ENCODE assay signal across 19 cellular contexts in genomic region chr7:98054585-98054984, GRCh38.
"Had no signal": no experiment of that assay in that cellular context is flagged by ENCODE, and none has a peak within 500 bp of the region (broad histone marks: within the 10 kb centered on the region; RNA-seq: fewer than 3 reads in every experiment).

No MANE protein-coding gene starts in this region.

- H3K36me3 Mint-ChIP-seq: activated naive CD4-positive, alpha-beta T cell treated with anti-CD3 and anti-CD28 coated beads, Interleukin-2, amount 50 U/mL, for 72 hours; immature natural killer cell had no signal

- H3K9me3 Mint-ChIP-seq: activated B cell treated with CpG ODN at 0.5 μM for 24 hours; activated CD4-positive, alpha-beta T cell treated with anti-CD3 and anti-CD28 coated beads, Interleukin-2, amount 10 ng/mL, durations not matched to agents 24 days and 14 days; activated naive CD4-positive, alpha-beta T cell treated with anti-CD3 and anti-CD28 coated beads, Interleukin-2, amount 50 U/mL, for 72 hours; activated T-cell treated with anti-CD3 and anti-CD28 coated beads, Interleukin-2, amount 50 U/mL, for 72 hours; immature natural killer cell; neural crest cell; stimulated activated naive CD8-positive, alpha-beta T cell treated with anti-CD3 and anti-CD28 coated beads, Interleukin-15, amount 100 ng/mL, for 72 hours had no signal

- H3K27ac Mint-ChIP-seq: activated B cell treated with CpG ODN at 0.5 μM for 24 hours; activated CD4-positive, alpha-beta T cell treated with anti-CD3 and anti-CD28 coated beads, Interleukin-2, amount 10 ng/mL, durations not matched to agents 24 days and 14 days; activated naive CD4-positive, alpha-beta T cell treated with anti-CD3 and anti-CD28 coated beads, Interleukin-2, amount 50 U/mL, for 72 hours; activated T-cell treated with anti-CD3 and anti-CD28 coated beads, Interleukin-2, amount 50 U/mL, for 72 hours; immature natural killer cell; stimulated activated naive CD8-positive, alpha-beta T cell treated with anti-CD3 and anti-CD28 coated beads, Interleukin-15, amount 100 ng/mL, for 72 hours had no signal

- DNase-seq: activated B cell treated with CpG ODN at 0.5 μM for 24 hours; activated CD4-positive, alpha-beta T cell treated with anti-CD3 and anti-CD28 coated beads, Interleukin-2, amount 10 ng/mL, durations not matched to agents 24 days and 14 days; activated CD8-positive, alpha-beta memory T cell treated with anti-CD3 and anti-CD28 coated beads, Interleukin-2, amount 50 U/mL, for 48 hours; activated gamma-delta T cell; activated T-cell treated with anti-CD3 and anti-CD28 coated beads, Interleukin-2, amount 50 U/mL, for 72 hours; caudate nucleus; colonic mucosa; foreskin melanocyte; head of caudate nucleus; immature natural killer cell; psoas muscle; right lobe of liver; spleen; stimulated activated naive CD8-positive, alpha-beta T cell treated with anti-CD3 and anti-CD28 coated beads, Interleukin-15, amount 100 ng/mL, for 72 hours; T-helper 2 cell; upper lobe of right lung had no signal

- H3K27me3 Mint-ChIP-seq: activated CD4-positive, alpha-beta T cell treated with anti-CD3 and anti-CD28 coated beads, Interleukin-2, amount 10 ng/mL, durations not matched to agents 24 days and 14 days had no signal

- H3K27ac ChIP-seq: colonic mucosa, psoas muscle, right lobe of liver, spleen, upper lobe of right lung had no signal

- H3K9me3 ChIP-seq: colonic mucosa, psoas muscle, right lobe of liver, spleen, upper lobe of right lung had no signal

- H3K4me1 Mint-ChIP-seq: neural crest cell had no signal

- H3K36me3 ChIP-seq: colonic mucosa, right lobe of liver, spleen, upper lobe of right lung had no signal

- H3K4me1 ChIP-seq: colonic mucosa, psoas muscle, right lobe of liver, upper lobe of right lung had no signal

- H3K27me3 ChIP-seq: colonic mucosa, right lobe of liver had no signal

- ATAC-seq: activated naive CD4-positive, alpha-beta T cell treated with anti-CD3 and anti-CD28 coated beads, Interleukin-2, amount 50 U/mL, for 72 hours; activated T-cell treated with anti-CD3 and anti-CD28 coated beads, Interleukin-2, amount 50 U/mL, for 72 hours; left lobe of liver; psoas muscle; right lobe of liver; stimulated activated naive CD8-positive, alpha-beta T cell treated with anti-CD3 and anti-CD28 coated beads, Interleukin-15, amount 100 ng/mL, for 72 hours; upper lobe of right lung had no signal

- H3K4me3 ChIP-seq: colonic mucosa, psoas muscle, right lobe of liver, spleen, upper lobe of right lung had no signal

- H3K4me3 Mint-ChIP-seq: activated B cell treated with CpG ODN at 0.5 μM for 24 hours; activated CD4-positive, alpha-beta T cell treated with anti-CD3 and anti-CD28 coated beads, Interleukin-2, amount 10 ng/mL, durations not matched to agents 24 days and 14 days; activated T-cell treated with anti-CD3 and anti-CD28 coated beads, Interleukin-2, amount 50 U/mL, for 72 hours; immature natural killer cell; neural crest cell; stimulated activated naive CD8-positive, alpha-beta T cell treated with anti-CD3 and anti-CD28 coated beads, Interleukin-15, amount 100 ng/mL, for 72 hours had no signal
